8 cellular contexts compared by ENCODE assay signal in the genomic region with DNA sequence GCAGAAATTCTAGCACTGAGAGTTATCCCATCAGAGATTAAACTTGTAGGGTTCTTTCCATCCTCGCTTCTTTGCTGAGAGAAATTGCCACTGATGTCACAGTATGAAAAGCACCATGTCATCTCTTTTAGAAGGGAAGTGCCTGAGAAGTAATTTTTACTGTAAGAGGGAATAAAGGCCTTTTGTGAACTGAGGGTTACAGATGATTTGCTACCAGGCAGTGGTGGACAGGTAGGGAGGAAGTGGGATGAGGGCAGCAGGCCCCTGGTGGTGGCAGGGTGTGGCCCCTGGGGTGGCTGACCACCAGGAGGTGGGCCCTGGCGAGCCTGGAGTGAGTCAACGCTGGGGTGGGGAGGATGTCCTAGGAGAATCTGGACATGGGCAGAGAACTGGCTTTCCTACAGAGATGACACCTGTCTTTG. TPM values are rescaled to one million over a fixed set of nuclear protein-coding genes. Genes with fewer than 3 reads are reported as not detected.
DNase-seq lines count a peak whose midpoint lies in the region; ATAC-seq and TF ChIP-seq lines count a peak whose summit lies in the region.

No MANE protein-coding gene starts in this region.

- no peaks in the 10 kb centered on the region for H3K79me2 ChIP-seq in KMS-11 (ENCODE audit: insufficient read depth, low read depth)
- H3K79me2 ChIP-seq in smooth muscle cell (ENCODE audit: low read depth), result no peaks in the 10 kb centered on the region

- no peaks in the 10 kb centered on the region for H3K27me3 Mint-ChIP-seq in T-cell

- intact Hi-C loops in heart left ventricle (cut with DNase I), result no loop called here

- H3K4me3 Mint-ChIP-seq in T-cell, result peak overlapping the region; percentile 26 to 76 (median 64)

- 72 to 80% (median 77%) methylated on average over 3 of the region's 3 CpGs for WGBS in heart left ventricle, 4 donors
- 79% methylated on average over 3 of the region's 3 CpGs for WGBS in smooth muscle cell (ENCODE audit: low lambda C conversion rate)

- H3K9me3 Mint-ChIP-seq in T-cell, result peaks cover 0 to 16% (median 3%) of the 10 kb centered on the region in 3 donors

- H3K4me1 Mint-ChIP-seq in T-cell, result peaks cover 22 to 36% (median 27%) of the 10 kb centered on the region in 3 donors

- POLR2A ChIA-PET in T-cell (lab: Charles Lee), result no interaction called here

- no peaks in the 10 kb centered on the region for H3K27me3 ChIP-seq in KMS-11 (ENCODE audit: insufficient read depth, low read depth)
- H3K27me3 ChIP-seq in heart left ventricle, result no peaks in the 10 kb centered on the region
- H3K27me3 ChIP-seq in smooth muscle cell (ENCODE audit: low read depth), result no peaks in the 10 kb centered on the region

- H3K4me2 ChIP-seq in KMS-11, result no peak overlapping the region
- H3K4me2 ChIP-seq in smooth muscle cell, result no peak overlapping the region

- H3K27ac Mint-ChIP-seq in T-cell, result peak overlapping the region; percentile 86 to 88

- peak overlapping the region; percentile 16; the same call in 1 of the 2 replicates for H2AFZ ChIP-seq in KMS-11 (ENCODE audit: low read depth)
- H2AFZ ChIP-seq in smooth muscle cell (ENCODE audit: low read depth), result no peak overlapping the region

- H3K4me1 ChIP-seq in KMS-11 (ENCODE audit: low read depth, poor library complexity, severe bottlenecking) (peaks cover 7% of the 10 kb centered on the region), heart left ventricle (peaks cover 0 to 39% (median 2%) of the 10 kb centered on the region in 12 donors), smooth muscle cell (ENCODE audit: low read depth) (no peaks in the 10 kb centered on the region)

- no peaks in the 10 kb centered on the region for H3K36me3 ChIP-seq in KMS-11 (ENCODE audit: insufficient read depth)
- H3K36me3 ChIP-seq in heart left ventricle, result no peaks in the 10 kb centered on the region
- H3K36me3 ChIP-seq in smooth muscle cell (ENCODE audit: low read depth), result no peaks in the 10 kb centered on the region

- peaks cover 9% of the 10 kb centered on the region for H3K36me3 Mint-ChIP-seq in T-cell

- H3K27ac ChIP-seq in KMS-11 (no peak overlapping the region), heart left ventricle (peak overlapping the region in 8 of 12 donors; percentile 12 to 93 (median 64)), smooth muscle cell (ENCODE audit: low read depth) (peak overlapping the region; percentile 18)

- TF ChIP-seq POLR2A in heart left ventricle (IDR thresholded peaks at IDR 0.05), result no peak

- peaks cover 0 to 25% (median 8%) of the 10 kb centered on the region in 12 donors for H3K9me3 ChIP-seq in heart left ventricle
- no peaks in the 10 kb centered on the region for H3K9me3 ChIP-seq in smooth muscle cell (replicated peaks; ENCODE audit: low read depth)

- CTCF ChIA-PET in T-cell (lab: Charles Lee), result interaction anchor here in 1 of 2 donors (1.0 kb wide), 1 partner anchor 124 kb away, joined by 3 read pairs; no protein-coding TSS in a partner anchor

- H4K20me1 ChIP-seq in KMS-11 (ENCODE audit: insufficient read depth), result no peaks in the 10 kb centered on the region
- no peaks in the 10 kb centered on the region for H4K20me1 ChIP-seq in smooth muscle cell (ENCODE audit: low read depth)

- H3K4me3 ChIP-seq in KMS-11 (IDR thresholded peaks at IDR 0.05; ENCODE audit: insufficient read depth, low read depth, low read length) (no peak overlapping the region), heart left ventricle (peak overlapping the region in 1 of 12 donors; percentile 9), smooth muscle cell (no peak overlapping the region)

- H3F3A ChIP-seq in smooth muscle cell (ENCODE audit: low read depth), result no peaks in the 10 kb centered on the region

- no peak overlapping the region for H3K9ac ChIP-seq in KMS-11
- no peak overlapping the region for H3K9ac ChIP-seq in smooth muscle cell (ENCODE audit: low read depth)

- TF ChIP-seq CTCF in KMS-11 (conservative IDR thresholded peaks at IDR 0.05; ENCODE audit: low read depth, low read length), result no peak
- TF ChIP-seq CTCF in heart left ventricle (IDR thresholded peaks at IDR 0.05), result no peak
- TF ChIP-seq CTCF in smooth muscle cell (IDR thresholded peaks at IDR 0.05; ENCODE audit: borderline replicate concordance, insufficient read depth, poor library complexity, severe bottlenecking), result no peak

- ATAC-seq in T-cell (replicated peaks in 1 of 4) (peak in 3 of 4 experiments; percentile 30 to 74 (median 45)), heart left ventricle (peak in 3 of 4 donors; percentile 44 to 66 (median 50))

- DNase-seq in T-cell (no peak), heart left ventricle (no peak), smooth muscle cell (lab: John Stamatoyannopoulos, UW; ENCODE audit: unreplicated experiment) (no peak), NCI-H187 treated with DMSO at 0.1 percent for 48 hours (lab: John Stamatoyannopoulos, UW) (no peak), NCI-H1694 treated with DMSO at 0.1 percent for 48 hours (lab: John Stamatoyannopoulos, UW) (no peak), SHP77 treated with DMSO at 0.1 percent for 48 hours (lab: John Stamatoyannopoulos, UW) (no peak)
- DNase-seq in stimulated activated CD4-positive, alpha-beta T cell treated with anti-CD3 and anti-CD28 coated beads, Interleukin-4, amount 100 ng/mL, for 1 hour, result no peak

RNA-seq across cellular contexts. Expression of a gene that starts 6.4 kb away (rescaled TPM):
- total RNA-seq in T-cell (under 1 TPM in 2 of 5 donors, not detected in 3; 0.22 to 0.76 TPM), heart left ventricle (10 to 100 TPM in 1 of 9 donors, 1 to 10 TPM in 7, under 1 TPM in 1; 0.95 to 23.0 (median 2.4) TPM), smooth muscle cell (not detected in 2 replicates)
- polyA plus RNA-seq in heart left ventricle (1 to 10 TPM; 1.6 to 1.7 TPM), smooth muscle cell (not detected in 2 replicates)

RNA-seq across cellular contexts. Expression of a gene that starts 51.9 kb away (rescaled TPM):
- 10 to 100 TPM; 20.9 to 69.3 (median 57.1) TPM for total RNA-seq in T-cell
- 100 to 1,000 TPM in 6 of 9 donors, 10 to 100 TPM in 3; 66.2 to 259 (median 117) TPM for total RNA-seq in heart left ventricle
- polyA plus RNA-seq in heart left ventricle, result 10 to 100 TPM; 26.1 to 74.2 TPM
- total RNA-seq in smooth muscle cell, result not detected in 2 replicates
- not detected in 2 replicates for polyA plus RNA-seq in smooth muscle cell

RNA-seq across cellular contexts. Expression of a gene that starts 54.3 kb away (rescaled TPM):
- total RNA-seq in T-cell, result 10 to 100 TPM; 43.1 to 71.4 (median 59.3) TPM
- total RNA-seq in heart left ventricle, result 1 to 10 TPM; 1.4 to 8.7 (median 5.7) TPM
- polyA plus RNA-seq in heart left ventricle, result 1 to 10 TPM; 5.4 to 5.9 TPM
- 8.2 and 22.6 TPM in 2 replicates for total RNA-seq in smooth muscle cell
- 8.0 and 11.8 TPM in 2 replicates for polyA plus RNA-seq in smooth muscle cell

Comparison
In these comparisons a context has a peak if more than half of its experiments do, and no peak if none do; other contexts are left out.
1. RNA of a gene that starts 51.9 kb away (total RNA-seq): 66.2 to 259 TPM in heart left ventricle and 20.9 to 69.3 TPM in T-cell; not detected in smooth muscle cell; every median in the first group is over 10 times any median in the second.